In genomic region chr2:9573840-9574239, GRCh38 we compare ENCODE assay signal across 13 cellular contexts. TPM values are rescaled to one million over a fixed set of nuclear protein-coding genes. Genes with fewer than 3 reads are reported as not detected.
DNase-seq lines count a peak whose midpoint lies in the region; ATAC-seq and TF ChIP-seq lines count a peak whose summit lies in the region.
"Had no signal": no experiment of that assay in that cellular context is flagged by ENCODE, and none has a peak within 500 bp of the region (broad histone marks: within the 10 kb centered on the region; RNA-seq: fewer than 3 reads in every experiment).

No MANE protein-coding gene starts in this region.

- no peaks in the 10 kb centered on the region for H3K79me2 ChIP-seq in mammary epithelial cell (ENCODE audit: insufficient read depth, low read length)
- no peaks in the 10 kb centered on the region for H3K79me2 ChIP-seq in PC-9 (ENCODE audit: low read depth)

- intact Hi-C loops in breast epithelium (cut with DNase I; ENCODE audit: low total_unique reads) (no loop called here), mammary epithelial cell (cut with micrococcal nuclease) (no loop called here), PC-9 (cut with micrococcal nuclease; ENCODE audit: unreplicated experiment) (no loop called here)
- intact Hi-C loops in activated CD4-positive, alpha-beta memory T cell treated with anti-CD3 and anti-CD28 coated beads for 36 hours (cut with micrococcal nuclease): no loop called here

- H3K9me3 ChIP-seq in breast epithelium (no peaks in the 10 kb centered on the region), mammary epithelial cell (replicated peaks; ENCODE audit: insufficient read depth, low read length) (no peaks in the 10 kb centered on the region), PC-9 (ENCODE audit: insufficient read depth, low read depth) (no peaks in the 10 kb centered on the region), subcutaneous abdominal adipose tissue (ENCODE audit: control insufficient read depth in 5 of 5, low read length in 5 of 5) (no peaks in the 10 kb centered on the region)
- H3K9me3 ChIP-seq: MG63, vagina had no signal

- H3K4me3 ChIP-seq in breast epithelium: no peak overlapping the region
- H3K4me3 ChIP-seq in mammary epithelial cell (replicated peaks in 1 of 3; ENCODE audit: insufficient read depth in 1 of 3, low read depth in 2 of 3, low read length in 3 of 3): no peak overlapping the region
- H3K4me3 ChIP-seq in PC-9: no peak overlapping the region
- H3K4me3 ChIP-seq in epithelial cell of proximal tubule (ENCODE audit: low read depth, low read length): no peak overlapping the region
- H3K4me3 ChIP-seq in subcutaneous abdominal adipose tissue (ENCODE audit: low read depth in 1 of 5, low read length in 5 of 5): no peak overlapping the region
- H3K4me3 ChIP-seq: MG63, vagina had no signal

- no peak overlapping the region for H3K4me3 Mint-ChIP-seq in activated CD4-positive, alpha-beta memory T cell treated with anti-CD3 and anti-CD28 coated beads for 36 hours

- H3K4me2 ChIP-seq in mammary epithelial cell (ENCODE audit: insufficient read depth, low read depth, low read length) (no peak overlapping the region), PC-9 (0 out of 2 replicates have a peak overlapping the region, but pooled peaks have one; percentile 5)

- no TSS peak for BruUV-seq in mammary epithelial cell (replicated peaks; lab: Mats Ljungman, UMichigan)
- no TSS peak for BruUV-seq in PC-9 (replicated peaks; lab: Mats Ljungman, UMichigan)

- H3K9me2 ChIP-seq in PC-9 (ENCODE audit: insufficient read depth): no peaks in the 10 kb centered on the region

- POLR2A ChIA-PET in PC-9 (lab: Charles Lee; ENCODE audit: unreplicated experiment): interaction anchor here (0.5 kb wide), 1 partner anchor 341 kb away, joined by 3 read pairs; no protein-coding TSS in a partner anchor
- POLR2A ChIA-PET in activated CD4-positive, alpha-beta memory T cell treated with anti-CD3 and anti-CD28 coated beads for 36 hours (lab: Charles Lee): no interaction called here

- H3F3A ChIP-seq in PC-9 (ENCODE audit: insufficient read depth, low read depth): peaks cover 47% of the 10 kb centered on the region

- CTCF ChIA-PET in mammary epithelial cell (lab: Charles Lee; ENCODE audit: low non-redundant PET) (interaction anchor here (0.8 kb wide), 1 partner anchor 135 kb away, joined by 4 read pairs; no protein-coding TSS in a partner anchor), PC-9 (lab: Charles Lee) (no interaction called here)
- CTCF ChIA-PET in activated CD4-positive, alpha-beta memory T cell treated with anti-CD3 and anti-CD28 coated beads for 36 hours (lab: Charles Lee): interaction anchor here (0.6 kb wide), 1 partner anchor 44 kb away, joined by 3 read pairs; no protein-coding TSS in a partner anchor

- H3K36me3 ChIP-seq in breast epithelium: no peaks in the 10 kb centered on the region
- no peaks in the 10 kb centered on the region for H3K36me3 ChIP-seq in mammary epithelial cell (ENCODE audit: insufficient read depth, low read length)
- H3K36me3 ChIP-seq in PC-9 (ENCODE audit: low read depth): no peaks in the 10 kb centered on the region
- H3K36me3 ChIP-seq in subcutaneous abdominal adipose tissue (ENCODE audit: control insufficient read depth in 5 of 5, insufficient read depth in 5 of 5, low read length in 5 of 5): no peaks in the 10 kb centered on the region
- H3K36me3 ChIP-seq: vagina had no signal

- H3K4me1 Mint-ChIP-seq in activated CD4-positive, alpha-beta memory T cell treated with anti-CD3 and anti-CD28 coated beads for 36 hours (ENCODE audit: low read depth): peaks cover 17% of the 10 kb centered on the region

- H4K20me1 ChIP-seq in mammary epithelial cell (ENCODE audit: insufficient read depth, low read length) (no peaks in the 10 kb centered on the region), PC-9 (ENCODE audit: insufficient read depth) (no peaks in the 10 kb centered on the region)

- H3K4me1 ChIP-seq in breast epithelium: no peaks in the 10 kb centered on the region
- H3K4me1 ChIP-seq in mammary epithelial cell (ENCODE audit: insufficient read depth, low read length): peaks cover 11% of the 10 kb centered on the region
- H3K4me1 ChIP-seq in PC-9 (replicated peaks; ENCODE audit: insufficient read depth): peaks cover 19% of the 10 kb centered on the region
- H3K4me1 ChIP-seq in subcutaneous abdominal adipose tissue (ENCODE audit: control insufficient read depth in 5 of 5, insufficient read depth in 5 of 5, low read length in 5 of 5): peaks cover 0 to 23% (median 12%) of the 10 kb centered on the region in 5 donors

- no peak for ATAC-seq in GM18909 (IDR thresholded peaks at IDR 0.05; ENCODE audit: poor library complexity, unreplicated experiment)

- in situ Hi-C loops in mammary epithelial cell (cut with MboI; ENCODE audit: low sequenced_read_pairs in 2 of 2): no loop called here

- no peak overlapping the region for H3K27ac Mint-ChIP-seq in activated CD4-positive, alpha-beta memory T cell treated with anti-CD3 and anti-CD28 coated beads for 36 hours

- H3K36me3 Mint-ChIP-seq in activated CD4-positive, alpha-beta memory T cell treated with anti-CD3 and anti-CD28 coated beads for 36 hours: peaks cover 2% of the 10 kb centered on the region

- dilution Hi-C loops in mammary epithelial cell (cut with HindIII; ENCODE audit: low sequenced_read_pairs): no loop called here

- TF ChIP-seq CTCF in breast epithelium (IDR thresholded peaks at IDR 0.05) (no peak), mammary epithelial cell (conservative IDR thresholded peaks at IDR 0.05 in 1 of 2, IDR thresholded peaks at IDR 0.05 in 1 of 2; ENCODE audit: extremely low read depth in 1 of 2, insufficient read depth in 1 of 2, low read depth in 1 of 2, low read length in 2 of 2) (peak in 1 of 2 donors; percentile 23), PC-9 (conservative IDR thresholded peaks at IDR 0.05) (0 out of 2 replicates have a peak, but pooled peaks have one; percentile 29), epithelial cell of proximal tubule (conservative IDR thresholded peaks at IDR 0.05; ENCODE audit: low read depth, low read length) (peak; percentile 22)

- no peak for DNase-seq in breast epithelium (ENCODE audit: low spot score in 2 of 2)
- no peak for DNase-seq in mammary epithelial cell
- no peak for DNase-seq in PC-9
- DNase-seq in epithelial cell of proximal tubule (ENCODE audit: low read depth): no peak
- DNase-seq in activated gamma-delta T cell treated with Interleukin-2 at 50 U/mL for 16 hours: no peak
- no peak for DNase-seq in activated CD4-positive, alpha-beta memory T cell treated with anti-CD3 and anti-CD28 coated beads for 36 hours
- DNase-seq: activated effector memory CD4-positive, alpha-beta T cell treated with Interleukin-2 at 50 U/mL for 16 hours; MG63; NCI-H510A treated with DMSO at 0.1 percent for 48 hours; SHP77 treated with DMSO at 0.1 percent for 48 hours had no signal

- WGBS in mammary epithelial cell (ENCODE audit: low coverage, missing lambda C conversion rate): 68% methylated on average over 4 of the region's 4 CpGs

- no peak overlapping the region for H3K9ac ChIP-seq in mammary epithelial cell (ENCODE audit: insufficient read depth, low read length)
- H3K9ac ChIP-seq in subcutaneous abdominal adipose tissue (ENCODE audit: low read length in 5 of 5): no peak overlapping the region

- H3K27ac ChIP-seq in breast epithelium (peak overlapping the region; percentile 78 to 79), mammary epithelial cell (ENCODE audit: insufficient read depth, low read depth, low read length) (no peak overlapping the region), PC-9 (peak overlapping the region; percentile 20; the same call in 1 of the 2 replicates), subcutaneous abdominal adipose tissue (ENCODE audit: low read depth, low read length) (peak overlapping the region; percentile 21)
- H3K27ac ChIP-seq: vagina had no signal

- H3K27me3 Mint-ChIP-seq in activated CD4-positive, alpha-beta memory T cell treated with anti-CD3 and anti-CD28 coated beads for 36 hours: no peaks in the 10 kb centered on the region

- H2AFZ ChIP-seq in mammary epithelial cell (ENCODE audit: low read depth, low read length) (no peak overlapping the region), PC-9 (no peak overlapping the region)

- H3K27me3 ChIP-seq in breast epithelium (no peaks in the 10 kb centered on the region), mammary epithelial cell (ENCODE audit: insufficient read depth, low read length) (no peaks in the 10 kb centered on the region), PC-9 (ENCODE audit: insufficient read depth, low read depth) (no peaks in the 10 kb centered on the region), subcutaneous abdominal adipose tissue (ENCODE audit: control insufficient read depth in 5 of 5, insufficient read depth in 4 of 5, low read length in 5 of 5) (no peaks in the 10 kb centered on the region)
- H3K27me3 ChIP-seq: MG63, vagina had no signal

- no peak for TF ChIP-seq POLR2A in breast epithelium (IDR thresholded peaks at IDR 0.05)

- no peaks in the 10 kb centered on the region for H3K9me3 Mint-ChIP-seq in activated CD4-positive, alpha-beta memory T cell treated with anti-CD3 and anti-CD28 coated beads for 36 hours

RNA-seq across cellular contexts. Expression of gene ADAM17, which starts 18.2 kb away (rescaled TPM):
- total RNA-seq in breast epithelium (10 to 100 TPM; 32.2 to 65.9 (median 48.8) TPM), mammary epithelial cell (10 to 100 TPM; 39.5 to 74.3 TPM), PC-9 (2021) (53.5 and 65.0 TPM in 2 replicates), epithelial cell of proximal tubule (24.3 and 28.1 TPM in 2 replicates)
- 12.8 TPM for polyA plus RNA-seq in mammary epithelial cell
- 6.2 TPM for polyA minus RNA-seq in mammary epithelial cell
- total RNA-seq in activated CD4-positive, alpha-beta memory T cell treated with anti-CD3 and anti-CD28 coated beads for 36 hours: 10 to 100 TPM; 24.0 to 24.7 TPM

RNA-seq across cellular contexts. Expression of gene YWHAQ, which starts 57.0 kb away (rescaled TPM):
- total RNA-seq in breast epithelium (100 to 1,000 TPM; 176 to 226 (median 186) TPM), mammary epithelial cell (100 to 1,000 TPM; 326 to 442 TPM), PC-9 (2021) (353 and 373 TPM in 2 replicates), epithelial cell of proximal tubule (418 and 463 TPM in 2 replicates)
- polyA plus RNA-seq in mammary epithelial cell: 411 TPM
- 469 TPM for polyA minus RNA-seq in mammary epithelial cell
- 100 to 1,000 TPM; 495 to 541 TPM for total RNA-seq in activated CD4-positive, alpha-beta memory T cell treated with anti-CD3 and anti-CD28 coated beads for 36 hours

Comparison
In these comparisons a context has a peak if more than half of its experiments do, and no peak if none do; other contexts are left out.
1. CTCF ChIP-seq: peak in PC-9 (single experiment) and epithelial cell of proximal tubule (single experiment); none in breast epithelium (0 of 3).